ENCODE assay signal across 10 cellular contexts in genomic region chr3:112514527-112515128, GRCh38. TPM values are rescaled to one million over a fixed set of nuclear protein-coding genes. Genes with fewer than 3 reads are reported as not detected.
DNase-seq lines count a peak whose midpoint lies in the region; ATAC-seq and TF ChIP-seq lines count a peak whose summit lies in the region.
"Had no signal": no experiment of that assay in that cellular context is flagged by ENCODE, and none has a peak within 500 bp of the region (broad histone marks: within the 10 kb centered on the region; RNA-seq: fewer than 3 reads in every experiment).

No MANE protein-coding gene starts in this region.

- no peaks in the 10 kb centered on the region for H3K4me1 ChIP-seq in colonic mucosa

- H3K27ac ChIP-seq in colonic mucosa: no peak overlapping the region
- H3K27ac ChIP-seq: VCaP had no signal

- H3K9ac ChIP-seq in colonic mucosa (ENCODE audit: low read depth in 2 of 2, low read length in 2 of 2): no peak overlapping the region

- no peaks in the 10 kb centered on the region for H3K4me1 Mint-ChIP-seq in glutamatergic neuron (ENCODE audit: low read depth, unreplicated experiment)

- no peaks in the 10 kb centered on the region for H3K27me3 Mint-ChIP-seq in glutamatergic neuron (ENCODE audit: unreplicated experiment)

- H3K36me3 ChIP-seq in colonic mucosa: no peaks in the 10 kb centered on the region

- no peaks in the 10 kb centered on the region for H3K9me3 ChIP-seq in colonic mucosa

- intact Hi-C loops in colonic mucosa (cut with DNase I): no loop called here

- no peak overlapping the region for H3K4me3 ChIP-seq in fibroblast of the aortic adventitia (ENCODE audit: low read depth, low read length)
- no peak overlapping the region for H3K4me3 ChIP-seq in colonic mucosa

- no peak for TF ChIP-seq CTCF in fibroblast of the aortic adventitia (IDR thresholded peaks at IDR 0.05; ENCODE audit: insufficient read depth, low read length)
- TF ChIP-seq CTCF in glutamatergic neuron (IDR thresholded peaks at IDR 0.05; ENCODE audit: partially characterized antibody, unreplicated experiment): no peak
- no peak for TF ChIP-seq CTCF in colonic mucosa (IDR thresholded peaks at IDR 0.05)

- no peak overlapping the region for H3K27ac Mint-ChIP-seq in glutamatergic neuron (ENCODE audit: unreplicated experiment)

- ATAC-seq in GM18858 (IDR thresholded peaks at IDR 0.05; ENCODE audit: unreplicated experiment): peak; percentile 99
- peak; percentile 100 for ATAC-seq in GM21528 (IDR thresholded peaks at IDR 0.05; ENCODE audit: low FRiP score, unreplicated experiment)
- peak; percentile 100 for ATAC-seq in HG03432 (IDR thresholded peaks at IDR 0.05; ENCODE audit: unreplicated experiment)

- H3K36me3 Mint-ChIP-seq in glutamatergic neuron (ENCODE audit: unreplicated experiment): no peaks in the 10 kb centered on the region

- DNase-seq in fibroblast of the aortic adventitia (ENCODE audit: low read depth) (peak; percentile 24), glutamatergic neuron (no peak), OCI-M2 (lab: John Stamatoyannopoulos, UW; ENCODE audit: unreplicated experiment) (no peak), epidermal melanocyte (ENCODE audit: insufficient read length, low spot score) (no peak), colonic mucosa (no peak)
- DNase-seq: stimulated activated CD4-positive, alpha-beta T cell treated with anti-CD3 and anti-CD28 coated beads, Interleukin-4, amount 100 ng/mL, for 24 hours had no signal

- no peaks in the 10 kb centered on the region for H3K9me3 Mint-ChIP-seq in glutamatergic neuron (ENCODE audit: unreplicated experiment)

- H3K4me3 Mint-ChIP-seq in glutamatergic neuron (ENCODE audit: unreplicated experiment): no peak overlapping the region

- no peaks in the 10 kb centered on the region for H3K27me3 ChIP-seq in colonic mucosa

RNA-seq across cellular contexts. Expression of gene BTLA, which starts 15.4 kb away (rescaled TPM):
- not detected in 2 replicates for total RNA-seq in fibroblast of the aortic adventitia (ENCODE audit: low replicate concordance)
- total RNA-seq in glutamatergic neuron (ENCODE audit: unreplicated experiment): not detected
- 1 to 10 TPM in 1 of 2 donors, under 1 TPM in 1; 0.32 to 1.1 TPM for total RNA-seq in colonic mucosa

RNA-seq across cellular contexts. Expression of gene ATG3, which starts 47.1 kb away (rescaled TPM):
- total RNA-seq in fibroblast of the aortic adventitia (ENCODE audit: low replicate concordance): 80.4 and 90.4 TPM in 2 replicates
- 33.6 TPM for total RNA-seq in glutamatergic neuron (ENCODE audit: unreplicated experiment)
- 10 to 100 TPM; 59.1 to 79.9 TPM for total RNA-seq in colonic mucosa

RNA-seq across cellular contexts. Expression of gene SLC35A5, which starts 47.2 kb away (rescaled TPM):
- 73.5 and 81.5 TPM in 2 replicates for total RNA-seq in fibroblast of the aortic adventitia (ENCODE audit: low replicate concordance)
- total RNA-seq in glutamatergic neuron (ENCODE audit: unreplicated experiment): 35.3 TPM
- total RNA-seq in colonic mucosa: 10 to 100 TPM; 24.3 to 33.6 TPM
